Comparison of ENCODE assay signal across 8 cellular contexts in genomic region chr7:18087031-18087686, GRCh38. TPM values are rescaled to one million over a fixed set of nuclear protein-coding genes. Genes with fewer than 3 reads are reported as not detected.
DNase-seq lines count a peak whose midpoint lies in the region; ATAC-seq and TF ChIP-seq lines count a peak whose summit lies in the region.

No MANE protein-coding gene starts in this region.

- 0 out of 2 replicates have a peak overlapping the region, but pooled peaks have one; percentile 31 for H3K23ac ChIP-seq in IMR-90 (ENCODE audit: low read depth, low read length)

- in situ Hi-C loops in IMR-90 (cut with MboI; ENCODE audit: low sequenced_read_pairs), result no loop called here

- peaks cover 3% of the 10 kb centered on the region for H3K27me3 ChIP-seq in CD8-positive, alpha-beta memory T cell (ENCODE audit: insufficient read depth, low read length, poor library complexity, severe bottlenecking)
- H3K27me3 ChIP-seq in IMR-90 (ENCODE audit: control insufficient read depth, insufficient read depth, low read length), result peaks cover 28% of the 10 kb centered on the region
- peaks cover 0 to 4% of the 10 kb centered on the region in 2 donors for H3K27me3 ChIP-seq in breast epithelium
- peaks cover 20 to 43% of the 10 kb centered on the region in 2 donors for H3K27me3 ChIP-seq in left lung
- H3K27me3 ChIP-seq in subcutaneous abdominal adipose tissue (ENCODE audit: control insufficient read depth in 5 of 5, insufficient read depth in 4 of 5, low read length in 5 of 5), result peaks cover 0 to 10% (median 6%) of the 10 kb centered on the region in 5 donors

- H3K18ac ChIP-seq in IMR-90 (ENCODE audit: low read depth, low read length), result no peak overlapping the region

- dilution Hi-C loops in IMR-90 (cut with HindIII; ENCODE audit: low sequenced_read_pairs, unreplicated experiment), result no loop called here

- POLR2A ChIA-PET in CD8-positive, alpha-beta memory T cell (lab: Charles Lee), result no interaction called here
- POLR2A ChIA-PET in IMR-90 (lab: Charles Lee; ENCODE audit: unreplicated experiment), result no interaction called here

- no peak for TF ChIP-seq POLR2A in IMR-90 (IDR thresholded peaks at IDR 0.05; ENCODE audit: low read depth, low read length)
- TF ChIP-seq POLR2A in breast epithelium (IDR thresholded peaks at IDR 0.05), result no peak

- peak overlapping the region; percentile 56 for H2AK9ac ChIP-seq in IMR-90 (replicated peaks; ENCODE audit: low read depth, low read length, poor library complexity)

- intact Hi-C loops in IMR-90 (cut with micrococcal nuclease), result no loop called here
- intact Hi-C loops in breast epithelium (cut with DNase I; ENCODE audit: low total_unique reads), result no loop called here
- intact Hi-C loops in left lung (cut with DNase I), result no loop called here

- no peaks in the 10 kb centered on the region for H3K9me1 ChIP-seq in IMR-90 (ENCODE audit: insufficient read depth, low read length)

- no peak overlapping the region for H3K27ac Mint-ChIP-seq in CD8-positive, alpha-beta memory T cell

- H2BK5ac ChIP-seq in IMR-90 (ENCODE audit: low read depth, low read length, poor library complexity, severe bottlenecking), result no peak overlapping the region

- H3K9me3 Mint-ChIP-seq in CD8-positive, alpha-beta memory T cell, result peaks cover 4 to 14% (median 11%) of the 10 kb centered on the region in 5 donors

- no peak overlapping the region for H2AK5ac ChIP-seq in IMR-90 (ENCODE audit: low read depth, low read length)

- no peak overlapping the region for H3K56ac ChIP-seq in IMR-90 (ENCODE audit: extremely low read depth, insufficient read depth, low read length)

- peak; percentile 55 for ATAC-seq in IMR-90 (ENCODE audit: low read depth)
- peak; percentile 25 for ATAC-seq in left lung

- no peak overlapping the region for H4K8ac ChIP-seq in IMR-90 (ENCODE audit: low read depth in 2 of 2, low read length in 2 of 2)

- H3K4me3 ChIP-seq in CD8-positive, alpha-beta memory T cell (ENCODE audit: low read length), result no peak overlapping the region
- H3K4me3 ChIP-seq in IMR-90 (ENCODE audit: insufficient read depth, low read depth, low read length), result peak overlapping the region; percentile 63
- peak overlapping the region; percentile 70 to 81 (median 79) for H3K4me3 ChIP-seq in breast epithelium
- H3K4me3 ChIP-seq in left lung, result peak overlapping the region; percentile 49 to 57
- peak overlapping the region; percentile 68 to 81 (median 75) for H3K4me3 ChIP-seq in subcutaneous abdominal adipose tissue (ENCODE audit: low read depth in 1 of 5, low read length in 5 of 5)

- no peak for DNase-seq in CD8-positive, alpha-beta memory T cell
- DNase-seq in IMR-90 (no peak), breast epithelium (ENCODE audit: low spot score in 2 of 2) (no peak), left lung (peak in 1 of 2 donors; percentile 50), hippocampal formation (lab: John Stamatoyannopoulos, UW) (no peak)
- no peak for DNase-seq in effector CD4-positive, alpha-beta T cell
- no peak for DNase-seq in activated CD4-positive, CD25-positive, alpha-beta regulatory T cell treated with anti-CD3 and anti-CD28 coated beads, Interleukin-2, amount 50 U/mL, for 72 hours

- H2BK15ac ChIP-seq in IMR-90 (ENCODE audit: low read depth, low read length), result no peak overlapping the region

- no TSS peak for BruUV-seq in IMR-90 (replicated peaks; lab: Mats Ljungman, UMichigan)

- TF ChIP-seq CTCF in IMR-90 (conservative IDR thresholded peaks at IDR 0.05; ENCODE audit: low read depth, low read length), result no peak
- no peak for TF ChIP-seq CTCF in breast epithelium (IDR thresholded peaks at IDR 0.05)
- TF ChIP-seq CTCF in left lung (IDR thresholded peaks at IDR 0.05), result no peak

- H4K20me1 ChIP-seq in IMR-90 (ENCODE audit: insufficient read depth, low read length), result no peaks in the 10 kb centered on the region

- no peak overlapping the region for H2BK20ac ChIP-seq in IMR-90 (ENCODE audit: low read depth, low read length)

- no peak overlapping the region for H3K4ac ChIP-seq in IMR-90 (ENCODE audit: low read depth, low read length)

- H3K9ac ChIP-seq in IMR-90 (ENCODE audit: low read depth, low read length) (no peak overlapping the region), subcutaneous abdominal adipose tissue (ENCODE audit: low read length in 5 of 5) (peak overlapping the region in 3 of 5 donors; percentile 26 to 70 (median 62))

- no peak overlapping the region for H3K14ac ChIP-seq in IMR-90 (replicated peaks; ENCODE audit: low read depth, low read length)

- WGBS in IMR-90 (ENCODE audit: extremely low coverage in 2 of 2, insufficient read length in 1 of 2), 2 experiments, result 20% methylated on average over 1 of the region's 36 CpGs; no CpG with 5 or more reads in 1 of the 2 experiments

- H3K4me2 ChIP-seq in IMR-90 (ENCODE audit: low read depth, low read length), result peak overlapping the region; percentile 89

- peaks cover 36 to 50% of the 10 kb centered on the region in 2 donors for H3K27me3 Mint-ChIP-seq in CD8-positive, alpha-beta memory T cell

- no peaks in the 10 kb centered on the region for H3K36me3 ChIP-seq in CD8-positive, alpha-beta memory T cell (ENCODE audit: insufficient read depth, low read length)
- H3K36me3 ChIP-seq in IMR-90 (ENCODE audit: control insufficient read depth, insufficient read depth, low read length) (no peaks in the 10 kb centered on the region), breast epithelium (no peaks in the 10 kb centered on the region), left lung (no peaks in the 10 kb centered on the region), subcutaneous abdominal adipose tissue (ENCODE audit: control insufficient read depth in 5 of 5, insufficient read depth in 5 of 5, low read length in 5 of 5) (no peaks in the 10 kb centered on the region)

- no peak overlapping the region for H2BK120ac ChIP-seq in IMR-90 (ENCODE audit: low read depth, low read length)

- CTCF ChIA-PET in CD8-positive, alpha-beta memory T cell (lab: Charles Lee), result no interaction called here
- CTCF ChIA-PET in IMR-90 (lab: Yijun Ruan, JAX), result interaction anchor here (0.6 kb wide), 1 partner anchor 17 kb away, joined by 4 read pairs; no protein-coding TSS in a partner anchor

- no peaks in the 10 kb centered on the region for H3K4me1 ChIP-seq in CD8-positive, alpha-beta memory T cell (ENCODE audit: insufficient read depth, low read length)
- H3K4me1 ChIP-seq in IMR-90 (ENCODE audit: control insufficient read depth, insufficient read depth, low read length) (no peaks in the 10 kb centered on the region), breast epithelium (peaks cover 0 to 3% of the 10 kb centered on the region in 2 donors), left lung (peaks cover 0 to 15% of the 10 kb centered on the region in 2 donors), subcutaneous abdominal adipose tissue (ENCODE audit: control insufficient read depth in 5 of 5, insufficient read depth in 5 of 5, low read length in 5 of 5) (peaks cover 0 to 20% (median 18%) of the 10 kb centered on the region in 5 donors)

- H3K4me3 Mint-ChIP-seq in CD8-positive, alpha-beta memory T cell, result peak overlapping the region in 5 of 7 donors; percentile 40 to 52 (median 45)

- no peak overlapping the region for H4K5ac ChIP-seq in IMR-90 (ENCODE audit: low read depth, low read length)

- no peaks in the 10 kb centered on the region for H3K79me1 ChIP-seq in IMR-90 (ENCODE audit: low read depth in 1 of 2, low read length in 2 of 2)

- H3K4me1 Mint-ChIP-seq in CD8-positive, alpha-beta memory T cell, result peaks cover 5 to 8% (median 7%) of the 10 kb centered on the region in 3 donors

- no peaks in the 10 kb centered on the region for H3K9me3 ChIP-seq in CD8-positive, alpha-beta memory T cell (ENCODE audit: low read length)
- H3K9me3 ChIP-seq in IMR-90 (ENCODE audit: control insufficient read depth, insufficient read depth, low read length) (peaks cover 5% of the 10 kb centered on the region), breast epithelium (peaks cover 0 to 1% of the 10 kb centered on the region in 2 donors), left lung (peaks cover 0 to 4% of the 10 kb centered on the region in 2 donors), subcutaneous abdominal adipose tissue (ENCODE audit: control insufficient read depth in 5 of 5, low read length in 5 of 5) (peaks cover 0 to 5% (median 3%) of the 10 kb centered on the region in 5 donors)

- no peak for TF ChIP-seq RAD21 in IMR-90 (IDR thresholded peaks at IDR 0.05; ENCODE audit: low read length)

- no peak overlapping the region for H4K91ac ChIP-seq in IMR-90 (ENCODE audit: insufficient read depth, low read depth, low read length)

- H3K36me3 Mint-ChIP-seq in CD8-positive, alpha-beta memory T cell, result peaks cover 0 to 9% (median 0%) of the 10 kb centered on the region in 3 donors

- H2AFZ ChIP-seq in IMR-90 (replicated peaks; ENCODE audit: low read length, poor library complexity), result peak overlapping the region; percentile 87

- no peak overlapping the region for H3K27ac ChIP-seq in CD8-positive, alpha-beta memory T cell (ENCODE audit: low read depth, low read length)
- H3K27ac ChIP-seq in IMR-90 (ENCODE audit: insufficient read depth, low read length) (no peak overlapping the region), breast epithelium (no peak overlapping the region), left lung (no peak overlapping the region), subcutaneous abdominal adipose tissue (ENCODE audit: low read depth, low read length) (no peak overlapping the region)

TF ChIP-seq in IMR-90, 13 proteins besides CTCF, POLR2A, EP300 and RAD21 (continues in another document):
- TF ChIP-seq SMC3 (IDR thresholded peaks at IDR 0.05; ENCODE audit: low read depth, low read length), result no peak
- no peak for TF ChIP-seq USF2 (IDR thresholded peaks at IDR 0.05; ENCODE audit: low read depth, low read length)
- TF ChIP-seq RFX5 (IDR thresholded peaks at IDR 0.05; ENCODE audit: low read depth, low read length), result no peak
- no peak for TF ChIP-seq CHD1 (IDR thresholded peaks at IDR 0.05; ENCODE audit: low read depth, low read length)
- no peak for TF ChIP-seq MXI1 (IDR thresholded peaks at IDR 0.05; ENCODE audit: borderline replicate concordance, low read depth, low read length)
- no peak for TF ChIP-seq BHLHE40 (IDR thresholded peaks at IDR 0.05; ENCODE audit: low read depth, low read length)
- no peak for TF ChIP-seq MAFK (IDR thresholded peaks at IDR 0.05; ENCODE audit: low read depth, low read length)
- no peak for TF ChIP-seq CEBPB (IDR thresholded peaks at IDR 0.05; ENCODE audit: low read depth, low read length)

RNA-seq across cellular contexts. Expression of gene PRPS1L1, which starts 59.5 kb away (rescaled TPM):
- total RNA-seq in CD8-positive, alpha-beta memory T cell, result not detected
- not detected for polyA plus RNA-seq in CD8-positive, alpha-beta memory T cell
- total RNA-seq in IMR-90 (2012; rRNA removed), result not detected in 2 replicates
- polyA plus RNA-seq in IMR-90 (2012; rRNA removed), result not detected in 2 replicates
- polyA plus RNA-seq in IMR-90 (2012; cell fraction: cytosol; rRNA removed), result not detected in 2 replicates
- polyA plus RNA-seq in IMR-90 (2012; cell fraction: nucleus; rRNA removed; ENCODE audit: low replicate concordance), result not detected in 2 replicates
- not detected for total RNA-seq in breast epithelium
- total RNA-seq in left lung, result not detected
